ENCODE assay signal across 26 cellular contexts in the genomic region with DNA sequence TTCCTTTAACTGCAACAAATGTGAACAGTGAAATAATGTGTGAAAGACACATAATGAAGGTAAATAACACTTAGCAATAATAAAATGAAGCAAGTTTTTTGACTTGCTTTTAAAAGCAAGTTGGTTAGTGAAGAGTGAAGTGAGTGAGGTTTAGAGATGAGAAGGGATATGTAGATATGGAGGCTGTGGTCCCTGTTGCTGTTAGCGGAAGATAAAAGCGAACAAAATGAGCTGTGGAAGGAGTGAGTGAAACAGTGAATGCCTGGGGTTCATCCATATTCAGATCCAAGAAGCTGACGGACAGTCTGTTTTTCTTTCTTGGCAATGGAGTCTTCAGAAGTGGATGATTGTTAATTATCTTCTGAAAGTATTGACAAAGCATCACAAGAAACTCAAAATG.
"Had no signal": no experiment of that assay in that cellular context is flagged by ENCODE, and none has a peak within 500 bp of the region (broad histone marks: within the 10 kb centered on the region; RNA-seq: fewer than 3 reads in every experiment).

No MANE protein-coding gene starts in this region.

- DNase-seq: colonic mucosa; cortex of kidney; effector CD8-positive, alpha-beta T cell; effector memory CD8-positive, alpha-beta T cell; endodermal cell; erythroblast; esophagus squamous epithelium; foreskin fibroblast; foreskin melanocyte; gastrocnemius medialis; glutamatergic neuron; head of caudate nucleus; heart right ventricle; hippocampal formation; left cardiac atrium; left lung; left ventricle myocardium superior; lower lobe of right lung; mesenchymal stem cell; mucosa of descending colon; naive B cell had no signal

- H3K36me3 ChIP-seq: colonic mucosa, esophagus squamous epithelium, gastrocnemius medialis, heart right ventricle, left lung, lower lobe of right lung had no signal

- ATAC-seq: effector memory CD8-positive, alpha-beta T cell; esophagus mucosa; gastrocnemius medialis; heart right ventricle; left cardiac atrium; left lung; left ventricle myocardium superior; lower lobe of right lung; mucosa of descending colon had no signal

- H3K27ac ChIP-seq: colonic mucosa, epithelial cell of prostate, esophagus squamous epithelium, gastrocnemius medialis, heart right ventricle, left lung, lower lobe of right lung had no signal

- H3K9me3 ChIP-seq: colonic mucosa, esophagus squamous epithelium, gastrocnemius medialis, heart right ventricle, left lung, lower lobe of right lung, mucosa of descending colon had no signal

- H3K27me3 ChIP-seq: colonic mucosa, gastrocnemius medialis, left lung had no signal

- H3K4me3 ChIP-seq: colonic mucosa, esophagus squamous epithelium, gastrocnemius medialis, heart right ventricle, left lung, lower lobe of right lung, mucosa of descending colon had no signal

- FAIRE-seq: endometrium, islet of Langerhans, keratinocyte had no signal

- H3K4me1 ChIP-seq: colonic mucosa, esophagus squamous epithelium, gastrocnemius medialis, heart right ventricle, left lung, lower lobe of right lung had no signal
